Comparison of ENCODE assay signal across 22 cellular contexts in genomic region chr14:67276131-67276530, GRCh38. TPM values are rescaled to one million over a fixed set of nuclear protein-coding genes. Genes with fewer than 3 reads are reported as not detected.
A peak's percentile ranks its signal among the peaks of the same experiment; 100 is the strongest.
DNase-seq lines count a peak whose midpoint lies in the region; TF ChIP-seq lines count a peak whose summit lies in the region.
"Had no signal": no experiment of that assay in that cellular context is flagged by ENCODE, and none has a peak within 500 bp of the region (broad histone marks: within the 10 kb centered on the region; RNA-seq: fewer than 3 reads in every experiment).

No MANE protein-coding gene starts in this region.

- H3K4me2 ChIP-seq in hepatocyte, result no peak overlapping the region
- H3K4me2 ChIP-seq: PC-9 had no signal

- H3K27me3 Mint-ChIP-seq in HFFc6 (ENCODE audit: insufficient read depth) (no peaks in the 10 kb centered on the region), progenitor cell of endocrine pancreas (no peaks in the 10 kb centered on the region)
- H3K27me3 Mint-ChIP-seq: B cell; CD4-positive, alpha-beta T cell had no signal

- H3K36me3 Mint-ChIP-seq in HFFc6 (ENCODE audit: low read depth), result peaks cover 36% of the 10 kb centered on the region
- peaks cover 20% of the 10 kb centered on the region for H3K36me3 Mint-ChIP-seq in progenitor cell of endocrine pancreas (ENCODE audit: insufficient read depth)

- TF ChIP-seq CTCF in HFFc6 (IDR thresholded peaks at IDR 0.05) (no peak), hepatocyte (IDR thresholded peaks at IDR 0.05; ENCODE audit: poor library complexity) (no peak), progenitor cell of endocrine pancreas (IDR thresholded peaks at IDR 0.05; ENCODE audit: unreplicated experiment) (no peak), ascending aorta (IDR thresholded peaks at IDR 0.05) (no peak), coronary artery (IDR thresholded peaks at IDR 0.05) (no peak)

- no peaks in the 10 kb centered on the region for H3K9me3 Mint-ChIP-seq in HFFc6
- no peaks in the 10 kb centered on the region for H3K9me3 Mint-ChIP-seq in progenitor cell of endocrine pancreas (ENCODE audit: low read depth)
- H3K9me3 Mint-ChIP-seq: CD4-positive, alpha-beta T cell had no signal

- H3K4me3 Mint-ChIP-seq in HFFc6 (no peak overlapping the region), progenitor cell of endocrine pancreas (ENCODE audit: low read depth) (no peak overlapping the region)
- H3K4me3 Mint-ChIP-seq: B cell; CD4-positive, alpha-beta T cell had no signal

- H3K36me3 ChIP-seq in hepatocyte (replicated peaks; ENCODE audit: insufficient read depth, low read depth), result no peaks in the 10 kb centered on the region
- H3K36me3 ChIP-seq in ascending aorta, result peaks cover 0 to 5% of the 10 kb centered on the region in 2 donors
- H3K36me3 ChIP-seq: MG63 had no signal

- no peaks in the 10 kb centered on the region for H3K27me3 ChIP-seq in hepatocyte
- H3K27me3 ChIP-seq in ascending aorta, result no peaks in the 10 kb centered on the region
- H3K27me3 ChIP-seq: MG63 had no signal

- H3K9me3 ChIP-seq in hepatocyte (ENCODE audit: low read depth), result no peaks in the 10 kb centered on the region
- H3K9me3 ChIP-seq in ascending aorta, result no peaks in the 10 kb centered on the region
- H3K9me3 ChIP-seq: MG63 had no signal

- H3K27ac Mint-ChIP-seq in HFFc6 (peak overlapping the region; percentile 37; the same call in 1 of the 2 replicates), progenitor cell of endocrine pancreas (peak overlapping the region; percentile 50)
- H3K27ac Mint-ChIP-seq: B cell; CD4-positive, alpha-beta T cell had no signal

- H2AFZ ChIP-seq in hepatocyte, result no peak overlapping the region
- H2AFZ ChIP-seq: PC-9 had no signal

- H3K4me1 Mint-ChIP-seq in HFFc6 (ENCODE audit: low read depth) (peaks cover 39% of the 10 kb centered on the region), progenitor cell of endocrine pancreas (ENCODE audit: low read depth) (peaks cover 4% of the 10 kb centered on the region)

- H3K79me2 ChIP-seq in hepatocyte, result peaks cover 78% of the 10 kb centered on the region

- H3K9me2 ChIP-seq in hepatocyte (replicated peaks; ENCODE audit: insufficient read depth), result no peaks in the 10 kb centered on the region

- H3K27ac ChIP-seq in caudate nucleus (ENCODE audit: low read depth, low read length) (peak overlapping the region; percentile 56), hepatocyte (peak overlapping the region; percentile 17), ascending aorta (no peak overlapping the region), coronary artery (no peak overlapping the region)
- H3K27ac ChIP-seq: PC-9 had no signal

- DNase-seq in HFFc6 (no peak), caudate nucleus (lab: John Stamatoyannopoulos, UW) (peak in 1 of 61 donors; percentile 7), hepatocyte (ENCODE audit: low spot score) (no peak), progenitor cell of endocrine pancreas (ENCODE audit: low spot score, unreplicated experiment) (no peak), ascending aorta (ENCODE audit: low spot score in 2 of 2) (no peak), coronary artery (ENCODE audit: low spot score) (no peak), germinal center (ENCODE audit: low spot score) (no peak)
- no peak for DNase-seq in activated CD4-positive, alpha-beta T cell treated with anti-CD3 and anti-CD28 coated beads for 48 hours
- DNase-seq: ACHN; Calu3; CD4-positive, alpha-beta T cell; DMS79; HCEC 1CT; MG63; NCI-H1092 treated with DMSO at 0.1 percent for 48 hours; NCI-H187; NCI-H2171; NCI-H446 treated with DMSO at 0.1 percent for 48 hours; NCI-H748 treated with DMSO at 0.1 percent for 48 hours; PC-9 had no signal

- H3K4me3 ChIP-seq in hepatocyte (no peak overlapping the region), ascending aorta (no peak overlapping the region), coronary artery (no peak overlapping the region)
- H3K4me3 ChIP-seq: GM12878, MG63, PC-9 had no signal

- intact Hi-C loops in ascending aorta (cut with DNase I), result no loop called here

- peaks cover 3% of the 10 kb centered on the region for H4K20me1 ChIP-seq in hepatocyte (ENCODE audit: insufficient read depth, poor library complexity, severe bottlenecking)

- H3K4me1 ChIP-seq in hepatocyte (ENCODE audit: insufficient read depth), result peaks cover 15% of the 10 kb centered on the region
- peaks cover 0 to 6% of the 10 kb centered on the region in 2 donors for H3K4me1 ChIP-seq in ascending aorta

RNA-seq across cellular contexts. Expression of gene PALS1, which starts 34.9 kb away (rescaled TPM):
- 10 to 100 TPM; 41.9 to 52.7 (median 45.9) TPM for total RNA-seq in HFFc6 (2021; fragmentation: NEBNext Ultra II Directional; extraction: Animal tissue kit (Norgen Biotek cat#: 25700))
- total RNA-seq in hepatocyte (38.1 and 39.4 TPM in 2 replicates), progenitor cell of endocrine pancreas (30.1 and 33.1 TPM in 2 replicates), ascending aorta (155 TPM)
- 11.6 and 15.6 TPM in 2 replicates for polyA plus RNA-seq in hepatocyte

Comparison
In these comparisons a context has a peak if more than half of its experiments do, and no peak if none do; other contexts are left out.
1. H3K27ac ChIP-seq: peak in caudate nucleus (single experiment) and hepatocyte (single experiment); none in ascending aorta (0 of 2) and coronary artery (0 of 2).